10 cellular contexts compared by ENCODE assay signal in genomic region chr7:29883462-29884398, GRCh38.
DNase-seq lines count a peak whose midpoint lies in the region; ATAC-seq and TF ChIP-seq lines count a peak whose summit lies in the region.
"Had no signal": no experiment of that assay in that cellular context is flagged by ENCODE, and none has a peak within 500 bp of the region (broad histone marks: within the 10 kb centered on the region; RNA-seq: fewer than 3 reads in every experiment).

No MANE protein-coding gene starts in this region.

- H3K27me3 Mint-ChIP-seq in activated T-cell treated with anti-CD3 and anti-CD28 coated beads, Interleukin-2, amount 50 U/mL, for 4 hours (ENCODE audit: low read depth), result peaks cover 15% of the 10 kb centered on the region
- peaks cover 13% of the 10 kb centered on the region for H3K27me3 Mint-ChIP-seq in activated T-cell treated with anti-CD3 and anti-CD28 coated beads, Interleukin-2, amount 50 U/mL, for 24 hours
- H3K27me3 Mint-ChIP-seq in memory B cell (peaks cover 9% of the 10 kb centered on the region), type B pancreatic cell (peaks cover 10% of the 10 kb centered on the region)

- TF ChIP-seq CTCF in type B pancreatic cell (conservative IDR thresholded peaks at IDR 0.05), result no peak

- H3K4me3 Mint-ChIP-seq in activated T-cell treated with anti-CD3 and anti-CD28 coated beads, Interleukin-2, amount 50 U/mL, for 4 hours, result peak overlapping the region; percentile 12
- H3K4me3 Mint-ChIP-seq in activated T-cell treated with anti-CD3 and anti-CD28 coated beads, Interleukin-2, amount 50 U/mL, for 24 hours, result no peak overlapping the region
- H3K4me3 Mint-ChIP-seq in memory B cell (peak overlapping the region; percentile 62), type B pancreatic cell (peak overlapping the region; percentile 72)

- no peak for DNase-seq in activated T-cell treated with anti-CD3 and anti-CD28 coated beads, Interleukin-2, amount 50 U/mL, for 4 hours
- no peak for DNase-seq in activated T-cell treated with anti-CD3 and anti-CD28 coated beads, Interleukin-2, amount 50 U/mL, for 24 hours
- peak; percentile 46 to 70 for DNase-seq in cerebellar nuclear complex (lab: John Stamatoyannopoulos, UW)
- DNase-seq in memory B cell (ENCODE audit: low spot score in 2 of 2), result no peak
- peak; percentile 71 for DNase-seq in type B pancreatic cell (ENCODE audit: extremely low spot score, unreplicated experiment)
- no peak for DNase-seq in stimulated activated naive CD4-positive, alpha-beta T cell treated with Interleukin-2 at 50 U/mL for 16 hours (lab: John Stamatoyannopoulos, UW)
- DNase-seq in D341Med (ENCODE audit: low spot score), result no peak
- DNase-seq: NK-92 treated with Interleukin-12 subunit alpha and Interleukin-12 subunit beta, amount 100 ng/mL, for 24 hours had no signal

- peaks cover 4% of the 10 kb centered on the region for H3K4me1 Mint-ChIP-seq in activated T-cell treated with anti-CD3 and anti-CD28 coated beads, Interleukin-2, amount 50 U/mL, for 4 hours (ENCODE audit: low read depth)
- peaks cover 14% of the 10 kb centered on the region for H3K4me1 Mint-ChIP-seq in activated T-cell treated with anti-CD3 and anti-CD28 coated beads, Interleukin-2, amount 50 U/mL, for 24 hours (ENCODE audit: low read depth)
- H3K4me1 Mint-ChIP-seq in memory B cell, result no peaks in the 10 kb centered on the region
- peaks cover 14% of the 10 kb centered on the region for H3K4me1 Mint-ChIP-seq in type B pancreatic cell (ENCODE audit: unreplicated experiment)

- H3K9me3 Mint-ChIP-seq in activated T-cell treated with anti-CD3 and anti-CD28 coated beads, Interleukin-2, amount 50 U/mL, for 4 hours, result no peaks in the 10 kb centered on the region
- H3K9me3 Mint-ChIP-seq in activated T-cell treated with anti-CD3 and anti-CD28 coated beads, Interleukin-2, amount 50 U/mL, for 24 hours, result no peaks in the 10 kb centered on the region
- no peaks in the 10 kb centered on the region for H3K9me3 Mint-ChIP-seq in memory B cell
- H3K9me3 Mint-ChIP-seq in type B pancreatic cell, result no peaks in the 10 kb centered on the region

- no peak overlapping the region for H3K27ac Mint-ChIP-seq in activated T-cell treated with anti-CD3 and anti-CD28 coated beads, Interleukin-2, amount 50 U/mL, for 24 hours
- H3K27ac Mint-ChIP-seq in memory B cell (no peak overlapping the region), type B pancreatic cell (no peak overlapping the region)

- H3K36me3 Mint-ChIP-seq in activated T-cell treated with anti-CD3 and anti-CD28 coated beads, Interleukin-2, amount 50 U/mL, for 4 hours (ENCODE audit: insufficient read depth), result no peaks in the 10 kb centered on the region
- no peaks in the 10 kb centered on the region for H3K36me3 Mint-ChIP-seq in activated T-cell treated with anti-CD3 and anti-CD28 coated beads, Interleukin-2, amount 50 U/mL, for 24 hours (ENCODE audit: low read depth)
- H3K36me3 Mint-ChIP-seq in memory B cell (no peaks in the 10 kb centered on the region), type B pancreatic cell (no peaks in the 10 kb centered on the region)

- ATAC-seq in activated T-cell treated with anti-CD3 and anti-CD28 coated beads, Interleukin-2, amount 50 U/mL, for 4 hours, result no peak
- ATAC-seq in memory B cell (ENCODE audit: low read depth) (peak; percentile 21), HG03135 (IDR thresholded peaks at IDR 0.05; ENCODE audit: unreplicated experiment) (no peak)
- ATAC-seq: GM12878 had no signal

Comparison
In these comparisons a context has a peak if more than half of its experiments do, and no peak if none do; other contexts are left out.
1. DNase-seq: peak in cerebellar nuclear complex (2 of 2) and type B pancreatic cell (single experiment); none in activated T-cell treated with anti-CD3 and anti-CD28 coated beads, Interleukin-2, amount 50 U/mL, for 4 hours (single experiment), activated T-cell treated with anti-CD3 and anti-CD28 coated beads, Interleukin-2, amount 50 U/mL, for 24 hours (single experiment), memory B cell (0 of 2), stimulated activated naive CD4-positive, alpha-beta T cell treated with Interleukin-2 at 50 U/mL for 16 hours (single experiment) and D341Med (single experiment).